Comparison of ENCODE assay signal across 8 cellular contexts in the genomic region with DNA sequence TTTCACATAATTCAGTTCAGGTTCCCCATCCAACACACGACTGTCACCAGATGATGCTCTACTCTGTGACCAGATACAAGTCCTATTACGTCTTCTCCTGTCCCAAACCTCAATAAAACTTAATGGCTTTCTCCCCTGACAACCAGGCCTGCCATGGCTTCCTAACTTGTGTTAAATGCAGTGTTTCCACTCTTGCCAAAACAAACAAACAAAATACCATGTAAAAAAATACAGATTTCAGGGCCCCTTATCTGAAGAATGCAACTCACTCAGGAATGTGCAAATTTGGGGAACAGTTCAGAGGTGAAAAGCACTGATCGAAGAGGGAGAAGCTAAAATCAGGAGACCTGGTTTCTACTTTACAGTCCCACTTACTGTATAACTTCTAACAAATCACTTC. TPM values are rescaled to one million over a fixed set of nuclear protein-coding genes. Genes with fewer than 3 reads are reported as not detected.
DNase-seq lines count a peak whose midpoint lies in the region; ATAC-seq and TF ChIP-seq lines count a peak whose summit lies in the region.

No MANE protein-coding gene starts in this region.

- no peak for ATAC-seq in GM21786 (IDR thresholded peaks at IDR 0.05; ENCODE audit: unreplicated experiment)

- DNase-seq in GM12865 (ENCODE audit: low read depth) (peak; percentile 3), fibroblast of the aortic adventitia (ENCODE audit: low read depth) (no peak), renal cortical epithelial cell (ENCODE audit: low read depth) (peak; percentile 5), GM10248 (ENCODE audit: extremely low spot score) (no peak), kidney tubule cell (ENCODE audit: low spot score) (no peak), DMS79 (lab: John Stamatoyannopoulos, UW) (no peak)

- H3K9ac ChIP-seq in SU-DHL-6 (ENCODE audit: low read length): peak overlapping the region; percentile 95

- no peaks in the 10 kb centered on the region for H3K9me2 ChIP-seq in SU-DHL-6 (replicated peaks; ENCODE audit: insufficient read depth, low read length)

- peaks cover 16% of the 10 kb centered on the region for H3F3A ChIP-seq in SU-DHL-6 (ENCODE audit: insufficient read depth)

- peak overlapping the region; percentile 15 for H2AFZ ChIP-seq in SU-DHL-6 (ENCODE audit: low read depth, low read length, severe bottlenecking)

- CTCF ChIA-PET in GM10248 (lab: Yijun Ruan, JAX): no interaction called here

- TF ChIP-seq CTCF in GM12865 (IDR thresholded peaks at IDR 0.05; ENCODE audit: insufficient read depth, low read depth, low read length, missing control alignments): no peak
- no peak for TF ChIP-seq CTCF in SU-DHL-6 (IDR thresholded peaks at IDR 0.05; ENCODE audit: insufficient read depth, low read length, poor library complexity, severe bottlenecking)
- TF ChIP-seq CTCF in fibroblast of the aortic adventitia (IDR thresholded peaks at IDR 0.05; ENCODE audit: insufficient read depth, low read length): no peak
- no peak for TF ChIP-seq CTCF in GM10248 (IDR thresholded peaks at IDR 0.05; ENCODE audit: control extremely low read depth, extremely low read depth, low read depth, missing control alignments)

- H3K9me3 ChIP-seq in SU-DHL-6 (ENCODE audit: insufficient read depth, low read length): no peaks in the 10 kb centered on the region

- H3K79me2 ChIP-seq in SU-DHL-6 (ENCODE audit: insufficient read depth, low read length): peaks cover 48% of the 10 kb centered on the region

- H3K4me2 ChIP-seq in SU-DHL-6 (ENCODE audit: low read depth, low read length, poor library complexity, severe bottlenecking): peak overlapping the region; percentile 80

- H3K27ac ChIP-seq in SU-DHL-6 (ENCODE audit: low read depth, low read length): peak overlapping the region; percentile 97

- no peaks in the 10 kb centered on the region for H4K20me1 ChIP-seq in SU-DHL-6 (ENCODE audit: low read depth, low read length)

- POLR2A ChIA-PET in GM10248 (lab: Yijun Ruan, JAX): no interaction called here

- H3K27me3 ChIP-seq in SU-DHL-6 (ENCODE audit: low read length): no peaks in the 10 kb centered on the region

- H3K36me3 ChIP-seq in SU-DHL-6 (ENCODE audit: low read length): peaks cover 4% of the 10 kb centered on the region; the same call in 1 of the 2 replicates

- H3K4me3 ChIP-seq in GM12865 (ENCODE audit: low read depth, low read length) (peak overlapping the region; percentile 94), SU-DHL-6 (ENCODE audit: insufficient read depth, low read length, poor library complexity, severe bottlenecking) (peak overlapping the region; percentile 87), fibroblast of the aortic adventitia (ENCODE audit: low read depth, low read length) (peak overlapping the region; percentile 92)

RNA-seq across cellular contexts. Expression of gene NUF2, which starts 0.9 kb away (rescaled TPM):
- total RNA-seq in fibroblast of the aortic adventitia (ENCODE audit: low replicate concordance) (1.2 and 25.8 TPM in 2 replicates), renal cortical epithelial cell (0.30 and 12.9 TPM in 2 replicates)

Comparison
In these comparisons a context has a peak if more than half of its experiments do, and no peak if none do; other contexts are left out.
1. DNase-seq: peak in GM12865 (single experiment) and renal cortical epithelial cell (single experiment); none in fibroblast of the aortic adventitia (single experiment), GM10248 (single experiment), kidney tubule cell (single experiment) and DMS79 (single experiment).
2. Peak in every context shown above with its lines, with median percentiles within 50 percentile points of each other: H3K4me3 ChIP-seq.